ENCODE assay signal across 7 cellular contexts in genomic region chr3:32781211-32781968, GRCh38. TPM values are rescaled to one million over a fixed set of nuclear protein-coding genes. Genes with fewer than 3 reads are reported as not detected.
DNase-seq lines count a peak whose midpoint lies in the region; ATAC-seq and TF ChIP-seq lines count a peak whose summit lies in the region.

No MANE protein-coding gene starts in this region.

- ATAC-seq in HG02763 (IDR thresholded peaks at IDR 0.05; ENCODE audit: unreplicated experiment) (peak; percentile 91), body of pancreas (peak; percentile 85)

- H3K27me3 ChIP-seq in body of pancreas (no peaks in the 10 kb centered on the region), iPS-15b (ENCODE audit: control insufficient read depth, insufficient read depth, low read length) (no peaks in the 10 kb centered on the region), skeletal muscle satellite cell (ENCODE audit: control insufficient read depth, insufficient read depth, low read length) (no peaks in the 10 kb centered on the region)

- peaks cover 9% of the 10 kb centered on the region for H3K4me1 ChIP-seq in body of pancreas
- H3K4me1 ChIP-seq in iPS-15b (ENCODE audit: control insufficient read depth, insufficient read depth, low read length): peaks cover 18% of the 10 kb centered on the region
- no peaks in the 10 kb centered on the region for H3K4me1 ChIP-seq in skeletal muscle satellite cell (ENCODE audit: control insufficient read depth, insufficient read depth, low read length)

- peak overlapping the region; percentile 18 to 45 for H3K4me3 ChIP-seq in body of pancreas
- H3K4me3 ChIP-seq in iPS-15b (ENCODE audit: low read depth, low read length): peak overlapping the region; percentile 84
- peak overlapping the region; percentile 78 for H3K4me3 ChIP-seq in skeletal muscle satellite cell (ENCODE audit: low read length)

- TF ChIP-seq CTCF in body of pancreas (IDR thresholded peaks at IDR 0.05): peak; percentile 58 to 82 (median 68)

- intact Hi-C loops in body of pancreas (cut with DNase I): no loop called here

- H3K36me3 ChIP-seq in body of pancreas (replicated peaks in 1 of 2; ENCODE audit: insufficient read depth in 1 of 2, low read depth in 2 of 2): no peaks in the 10 kb centered on the region
- no peaks in the 10 kb centered on the region for H3K36me3 ChIP-seq in iPS-15b (ENCODE audit: control insufficient read depth, insufficient read depth, low read length)
- H3K36me3 ChIP-seq in skeletal muscle satellite cell (ENCODE audit: insufficient read depth, low read length): no peaks in the 10 kb centered on the region

- peak; percentile 60 to 81 (median 68) for DNase-seq in NCI-H1417 (lab: John Stamatoyannopoulos, UW)
- DNase-seq in T-helper 9 cell: peak; percentile 39
- DNase-seq in body of pancreas: peak; percentile 61 to 74 (median 67)

- H3K9me3 ChIP-seq in body of pancreas (no peaks in the 10 kb centered on the region), iPS-15b (ENCODE audit: control insufficient read depth, insufficient read depth, low read length) (no peaks in the 10 kb centered on the region), skeletal muscle satellite cell (replicated peaks; ENCODE audit: low read length) (no peaks in the 10 kb centered on the region)

- WGBS in body of pancreas, 2 donors: 2 to 6% methylated on average over 24 to 58 of the region's 59 CpGs

- peak overlapping the region in 1 of 4 donors; percentile 8 for H3K27ac ChIP-seq in body of pancreas

- peak overlapping the region; percentile 100 for H3K4me2 ChIP-seq in skeletal muscle satellite cell (ENCODE audit: low read length)

- TF ChIP-seq POLR2A in GM15510 (IDR thresholded peaks at IDR 0.05; ENCODE audit: borderline replicate concordance, extremely low read depth, insufficient read length): peak; percentile 24
- peak in 1 of 3 donors; percentile 11 for TF ChIP-seq POLR2A in body of pancreas (IDR thresholded peaks at IDR 0.05)

- peak overlapping the region; percentile 91 for H3K9ac ChIP-seq in iPS-15b (ENCODE audit: low read depth, low read length)
- H3K9ac ChIP-seq in skeletal muscle satellite cell (ENCODE audit: low read depth, low read length): peak overlapping the region; percentile 54

RNA-seq across cellular contexts. Expression of gene TRIM71, which starts 36.4 kb away (rescaled TPM):
- total RNA-seq in body of pancreas: not detected
- not detected in 2 replicates for total RNA-seq in skeletal muscle satellite cell (2012; rRNA removed)

Comparison
In these comparisons a context has a peak if more than half of its experiments do, and no peak if none do; other contexts are left out.
1. H3K4me3 ChIP-seq: peak in every context shown above with its lines; median percentile 84 in iPS-15b; 78 in skeletal muscle satellite cell; 32 in body of pancreas.